1 cellular context compared by ENCODE assay signal in genomic region chr20:3818155-3819151, GRCh38.
A peak's percentile ranks its signal among the peaks of the same experiment; 100 is the strongest.
TF ChIP-seq lines count a peak whose summit lies in the region.

No MANE protein-coding gene starts in this region.

TF ChIP-seq in HepG2, 621 proteins besides CTCF, POLR2A, EP300 and RAD21 (continued from another document and continues in another):
- TF ChIP-seq ZXDC (CRISPR knock-in tag; IDR thresholded peaks at IDR 0.05), result no peak; the same call in 1 of the 2 replicates
- no peak for TF ChIP-seq EEA1 (CRISPR knock-in tag; IDR thresholded peaks at IDR 0.05; ENCODE audit: borderline replicate concordance)
- peak; percentile 89 for TF ChIP-seq ZNF280D (CRISPR knock-in tag; IDR thresholded peaks at IDR 0.05)
- TF ChIP-seq BCL3 (CRISPR knock-in tag; IDR thresholded peaks at IDR 0.05), result peak; percentile 61; the same call in 1 of the 2 replicates
- TF ChIP-seq REPIN1 (CRISPR knock-in tag; IDR thresholded peaks at IDR 0.05; ENCODE audit: borderline replicate concordance, low read depth), result peak; percentile 97
- peak; percentile 48 for TF ChIP-seq SRSF1 (optimal IDR thresholded peaks at IDR 0.05; ENCODE audit: low read depth, low read length)
- TF ChIP-seq PRDM15 (CRISPR knock-in tag; IDR thresholded peaks at IDR 0.05), result no peak
- TF ChIP-seq ZFP36 (IDR thresholded peaks at IDR 0.05; ENCODE audit: borderline replicate concordance, low read depth, low read length, partially characterized antibody), result peak; percentile 21
- peak; percentile 82 for TF ChIP-seq TFE3 (CRISPR knock-in tag; IDR thresholded peaks at IDR 0.05)
- TF ChIP-seq SALL2 (CRISPR knock-in tag; IDR thresholded peaks at IDR 0.05), result peak; percentile 50
- TF ChIP-seq DPF2 (CRISPR knock-in tag; IDR thresholded peaks at IDR 0.05; ENCODE audit: borderline replicate concordance, low read depth), result 0 out of 2 replicates have a peak, but pooled peaks have one; percentile 15
- 0 out of 2 replicates have a peak, but pooled peaks have one; percentile 44 for TF ChIP-seq ZNF629 (CRISPR knock-in tag; conservative IDR thresholded peaks at IDR 0.05)
- no peak for TF ChIP-seq ATF6 (CRISPR knock-in tag; conservative IDR thresholded peaks at IDR 0.05)
- TF ChIP-seq NFKBIZ (CRISPR knock-in tag; IDR thresholded peaks at IDR 0.05), result peak; percentile 90; the same call in 1 of the 2 replicates
- no peak for TF ChIP-seq MTA3 (CRISPR knock-in tag; IDR thresholded peaks at IDR 0.05)
- no peak for TF ChIP-seq ZNF570 (CRISPR knock-in tag; IDR thresholded peaks at IDR 0.05; ENCODE audit: borderline replicate concordance)
- TF ChIP-seq SNAPC2 (CRISPR knock-in tag; IDR thresholded peaks at IDR 0.05), result peak; percentile 70; the same call in 1 of the 2 replicates
- TF ChIP-seq KLF6 (CRISPR knock-in tag; IDR thresholded peaks at IDR 0.05), result 0 out of 2 replicates have a peak, but pooled peaks have one; percentile 57
- peak; percentile 89 for TF ChIP-seq ZNF747 (CRISPR knock-in tag; IDR thresholded peaks at IDR 0.05; ENCODE audit: borderline replicate concordance)
- no peak for TF ChIP-seq HOXA7 (CRISPR knock-in tag; IDR thresholded peaks at IDR 0.05)
- no peak for TF ChIP-seq USF2 (IDR thresholded peaks at IDR 0.05; ENCODE audit: low read depth, low read length)
- TF ChIP-seq USF2 (CRISPR knock-in tag; IDR thresholded peaks at IDR 0.05; ENCODE audit: borderline replicate concordance), result no peak
- TF ChIP-seq TRIM22 (IDR thresholded peaks at IDR 0.05), result no peak
- peak; percentile 85; the same call in 1 of the 2 replicates for TF ChIP-seq CBX5 (CRISPR knock-in tag; IDR thresholded peaks at IDR 0.05; ENCODE audit: borderline replicate concordance)
- peak; percentile 59; the same call in 1 of the 2 replicates for TF ChIP-seq ZNF138 (CRISPR knock-in tag; IDR thresholded peaks at IDR 0.05; ENCODE audit: low read depth)
- no peak for TF ChIP-seq CHD4 (IDR thresholded peaks at IDR 0.05; ENCODE audit: borderline replicate concordance, low read length)
- no peak for TF ChIP-seq NCOA5 (CRISPR knock-in tag; IDR thresholded peaks at IDR 0.05)
- no peak for TF ChIP-seq NFYB (CRISPR knock-in tag; IDR thresholded peaks at IDR 0.05)
- TF ChIP-seq ZNF766 (CRISPR knock-in tag; IDR thresholded peaks at IDR 0.05; ENCODE audit: borderline replicate concordance), result no peak; the same call in 1 of the 2 replicates
- no peak for TF ChIP-seq MAFF (IDR thresholded peaks at IDR 0.05; ENCODE audit: low read depth, low read length)
- TF ChIP-seq ZNF879 (CRISPR knock-in tag; IDR thresholded peaks at IDR 0.05), result 0 out of 2 replicates have a peak, but pooled peaks have one; percentile 72
- no peak for TF ChIP-seq GLMP (CRISPR knock-in tag; IDR thresholded peaks at IDR 0.05; ENCODE audit: borderline replicate concordance)
- no peak for TF ChIP-seq E2F5 (CRISPR knock-in tag; conservative IDR thresholded peaks at IDR 0.05)
- no peak for TF ChIP-seq BRCA1 (CRISPR knock-in tag; IDR thresholded peaks at IDR 0.05)
- TF ChIP-seq PHF8 (CRISPR knock-in tag; IDR thresholded peaks at IDR 0.05), result peak; percentile 71
- TF ChIP-seq ZBTB25 (CRISPR knock-in tag; IDR thresholded peaks at IDR 0.05), result peak; percentile 70
